Comparison of ENCODE assay signal across 7 cellular contexts in the genomic region with DNA sequence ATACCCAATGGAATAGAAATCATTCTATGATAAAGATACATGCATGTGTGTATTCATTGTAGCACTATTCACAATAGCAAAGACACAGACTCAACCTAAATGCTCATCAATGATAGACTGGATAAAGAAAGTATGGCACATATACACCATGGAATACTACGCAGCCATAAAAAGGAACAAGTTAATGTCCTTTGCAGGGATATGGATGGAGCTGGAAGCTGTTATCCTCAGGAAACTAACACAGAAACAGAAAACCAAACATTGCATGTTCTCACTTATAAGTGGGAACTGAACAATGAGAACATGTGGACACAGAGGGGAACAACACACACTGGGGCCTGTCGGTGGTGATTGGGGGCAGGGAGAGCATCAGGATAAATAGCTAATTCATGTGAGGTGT. TPM values are rescaled to one million over a fixed set of nuclear protein-coding genes. Genes with fewer than 3 reads are reported as not detected.
"Had no signal": no experiment of that assay in that cellular context is flagged by ENCODE, and none has a peak within 500 bp of the region (broad histone marks: within the 10 kb centered on the region; RNA-seq: fewer than 3 reads in every experiment).

No MANE protein-coding gene starts in this region.

RNA-seq across cellular contexts. Expression of a gene that starts 29.3 kb away (rescaled TPM):
- total RNA-seq: GM23248, GM23338, H1, H4, H7, H9, HFFc6 had no signal
- polyA plus RNA-seq: GM23248, GM23338, H1 had no signal
